Comparison of ENCODE assay signal across 10 cellular contexts in the genomic region with DNA sequence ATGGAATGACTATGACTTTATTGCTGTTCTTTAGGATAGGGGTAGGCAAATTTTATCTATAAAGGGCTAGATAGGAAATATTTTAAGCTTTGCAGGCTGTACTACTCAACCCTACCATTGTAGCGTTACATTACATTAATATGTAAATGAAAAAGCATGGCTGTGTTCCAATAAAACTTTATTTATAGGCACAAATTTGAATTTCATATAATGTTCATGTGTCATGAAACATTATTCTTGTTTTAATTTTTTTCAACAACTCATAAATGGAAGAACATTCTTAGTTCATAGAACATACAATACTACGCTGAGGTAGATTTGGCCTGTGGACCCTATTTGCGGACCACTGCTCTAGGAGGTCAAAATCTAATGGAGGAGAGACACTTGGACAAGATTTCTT.
"Had no signal": no experiment of that assay in that cellular context is flagged by ENCODE, and none has a peak within 500 bp of the region (broad histone marks: within the 10 kb centered on the region; RNA-seq: fewer than 3 reads in every experiment).

No MANE protein-coding gene starts in this region.

- DNase-seq: GM23248, HFFc6, Kasumi-1, KG1 had no signal

- H3K27me3 Mint-ChIP-seq: IgD-negative memory B cell had no signal

- H3K4me3 Mint-ChIP-seq: HFFc6, IgD-negative memory B cell had no signal

- H3K9me3 Mint-ChIP-seq: IgD-negative memory B cell had no signal

- H3K4me3 ChIP-seq: GM23248, HAP-1 had no signal

- H3K36me3 Mint-ChIP-seq: IgD-negative memory B cell had no signal

- H2AFZ ChIP-seq: GM23248 had no signal

- H3K9ac ChIP-seq: GM23248 had no signal

- H3K4me1 Mint-ChIP-seq: IgD-negative memory B cell had no signal

- FAIRE-seq: H54, HepG2 had no signal

- H3K27ac Mint-ChIP-seq: HFFc6, IgD-negative memory B cell had no signal

- H3K27ac ChIP-seq: GM23248, HL-60 had no signal

- H3K36me3 ChIP-seq: HAP-1 had no signal

- ATAC-seq: HCT116, HepG2 had no signal
